Comparison of ENCODE assay signal across 1 cellular context in the genomic region with DNA sequence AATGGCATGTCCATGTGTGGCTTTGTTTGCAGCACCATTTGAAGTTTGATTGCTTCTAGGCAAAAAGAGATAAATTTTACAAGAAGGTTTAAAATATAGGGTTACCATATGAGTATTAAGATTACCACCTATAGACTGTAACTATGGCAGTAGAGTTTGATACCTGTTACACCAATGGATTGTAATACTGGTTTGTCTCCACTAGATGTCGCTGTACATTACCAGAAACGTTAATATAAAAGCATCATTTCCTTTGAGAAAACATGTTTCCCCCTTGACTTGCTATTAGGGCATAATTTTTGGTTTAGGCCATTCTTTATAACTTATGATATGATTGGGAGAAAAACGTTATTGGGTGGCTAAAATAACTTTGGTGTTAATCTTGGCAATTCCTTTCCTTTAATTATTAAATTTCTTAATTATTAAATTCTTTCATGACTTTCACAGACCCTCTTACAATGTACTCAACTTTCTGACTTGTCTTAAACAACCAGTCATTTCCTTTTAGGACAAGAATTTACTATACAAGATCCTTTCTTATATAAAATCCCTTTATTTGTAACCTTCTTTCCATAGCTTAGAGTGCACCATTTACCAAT.
TF ChIP-seq lines count a peak whose summit lies in the region.

No MANE protein-coding gene starts in this region.

TF ChIP-seq in GM23338, 12 proteins besides CTCF, POLR2A, EP300 and RAD21 (continued from another document):
- TF ChIP-seq, protein P1, sequence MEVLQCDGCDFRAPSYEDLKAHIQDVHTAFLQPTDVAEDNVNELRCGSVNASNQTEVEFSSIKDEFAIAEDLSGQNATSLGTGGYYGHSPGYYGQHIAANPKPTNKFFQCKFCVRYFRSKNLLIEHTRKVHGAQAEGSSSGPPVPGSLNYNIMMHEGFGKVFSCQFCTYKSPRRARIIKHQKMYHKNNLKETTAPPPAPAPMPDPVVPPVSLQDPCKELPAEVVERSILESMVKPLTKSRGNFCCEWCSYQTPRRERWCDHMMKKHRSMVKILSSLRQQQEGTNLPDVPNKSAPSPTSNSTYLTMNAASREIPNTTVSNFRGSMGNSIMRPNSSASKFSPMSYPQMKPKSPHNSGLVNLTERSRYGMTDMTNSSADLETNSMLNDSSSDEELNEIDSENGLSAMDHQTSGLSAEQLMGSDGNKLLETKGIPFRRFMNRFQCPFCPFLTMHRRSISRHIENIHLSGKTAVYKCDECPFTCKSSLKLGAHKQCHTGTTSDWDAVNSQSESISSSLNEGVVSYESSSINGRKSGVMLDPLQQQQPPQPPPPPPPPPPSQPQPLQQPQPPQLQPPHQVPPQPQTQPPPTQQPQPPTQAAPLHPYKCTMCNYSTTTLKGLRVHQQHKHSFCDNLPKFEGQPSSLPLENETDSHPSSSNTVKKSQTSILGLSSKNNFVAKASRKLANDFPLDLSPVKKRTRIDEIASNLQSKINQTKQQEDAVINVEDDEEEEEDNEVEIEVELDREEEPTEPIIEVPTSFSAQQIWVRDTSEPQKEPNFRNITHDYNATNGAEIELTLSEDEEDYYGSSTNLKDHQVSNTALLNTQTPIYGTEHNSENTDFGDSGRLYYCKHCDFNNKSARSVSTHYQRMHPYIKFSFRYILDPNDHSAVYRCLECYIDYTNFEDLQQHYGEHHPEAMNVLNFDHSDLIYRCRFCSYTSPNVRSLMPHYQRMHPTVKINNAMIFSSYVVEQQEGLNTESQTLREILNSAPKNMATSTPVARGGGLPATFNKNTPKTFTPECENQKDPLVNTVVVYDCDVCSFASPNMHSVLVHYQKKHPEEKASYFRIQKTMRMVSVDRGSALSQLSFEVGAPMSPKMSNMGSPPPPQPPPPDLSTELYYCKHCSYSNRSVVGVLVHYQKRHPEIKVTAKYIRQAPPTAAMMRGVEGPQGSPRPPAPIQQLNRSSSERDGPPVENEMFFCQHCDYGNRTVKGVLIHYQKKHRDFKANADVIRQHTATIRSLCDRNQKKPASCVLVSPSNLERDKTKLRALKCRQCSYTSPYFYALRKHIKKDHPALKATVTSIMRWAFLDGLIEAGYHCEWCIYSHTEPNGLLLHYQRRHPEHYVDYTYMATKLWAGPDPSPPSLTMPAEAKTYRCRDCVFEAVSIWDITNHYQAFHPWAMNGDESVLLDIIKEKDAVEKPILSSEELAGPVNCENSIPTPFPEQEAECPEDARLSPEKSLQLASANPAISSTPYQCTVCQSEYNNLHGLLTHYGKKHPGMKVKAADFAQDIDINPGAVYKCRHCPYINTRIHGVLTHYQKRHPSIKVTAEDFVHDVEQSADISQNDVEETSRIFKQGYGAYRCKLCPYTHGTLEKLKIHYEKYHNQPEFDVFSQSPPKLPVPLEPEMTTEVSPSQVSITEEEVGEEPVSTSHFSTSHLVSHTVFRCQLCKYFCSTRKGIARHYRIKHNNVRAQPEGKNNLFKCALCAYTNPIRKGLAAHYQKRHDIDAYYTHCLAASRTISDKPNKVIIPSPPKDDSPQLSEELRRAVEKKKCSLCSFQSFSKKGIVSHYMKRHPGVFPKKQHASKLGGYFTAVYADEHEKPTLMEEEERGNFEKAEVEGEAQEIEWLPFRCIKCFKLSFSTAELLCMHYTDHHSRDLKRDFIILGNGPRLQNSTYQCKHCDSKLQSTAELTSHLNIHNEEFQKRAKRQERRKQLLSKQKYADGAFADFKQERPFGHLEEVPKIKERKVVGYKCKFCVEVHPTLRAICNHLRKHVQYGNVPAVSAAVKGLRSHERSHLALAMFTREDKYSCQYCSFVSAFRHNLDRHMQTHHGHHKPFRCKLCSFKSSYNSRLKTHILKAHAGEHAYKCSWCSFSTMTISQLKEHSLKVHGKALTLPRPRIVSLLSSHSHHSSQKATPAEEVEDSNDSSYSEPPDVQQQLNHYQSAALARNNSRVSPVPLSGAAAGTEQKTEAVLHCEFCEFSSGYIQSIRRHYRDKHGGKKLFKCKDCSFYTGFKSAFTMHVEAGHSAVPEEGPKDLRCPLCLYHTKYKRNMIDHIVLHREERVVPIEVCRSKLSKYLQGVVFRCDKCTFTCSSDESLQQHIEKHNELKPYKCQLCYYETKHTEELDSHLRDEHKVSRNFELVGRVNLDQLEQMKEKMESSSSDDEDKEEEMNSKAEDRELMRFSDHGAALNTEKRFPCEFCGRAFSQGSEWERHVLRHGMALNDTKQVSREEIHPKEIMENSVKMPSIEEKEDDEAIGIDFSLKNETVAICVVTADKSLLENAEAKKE (CRISPR knock-in tag; IDR thresholded peaks at IDR 0.05) = no peak
- TF ChIP-seq CREB1 (CRISPR knock-in tag; IDR thresholded peaks at IDR 0.05; ENCODE audit: low read depth) = no peak
